Comparison of ENCODE assay signal across 3 cellular contexts in the genomic region with DNA sequence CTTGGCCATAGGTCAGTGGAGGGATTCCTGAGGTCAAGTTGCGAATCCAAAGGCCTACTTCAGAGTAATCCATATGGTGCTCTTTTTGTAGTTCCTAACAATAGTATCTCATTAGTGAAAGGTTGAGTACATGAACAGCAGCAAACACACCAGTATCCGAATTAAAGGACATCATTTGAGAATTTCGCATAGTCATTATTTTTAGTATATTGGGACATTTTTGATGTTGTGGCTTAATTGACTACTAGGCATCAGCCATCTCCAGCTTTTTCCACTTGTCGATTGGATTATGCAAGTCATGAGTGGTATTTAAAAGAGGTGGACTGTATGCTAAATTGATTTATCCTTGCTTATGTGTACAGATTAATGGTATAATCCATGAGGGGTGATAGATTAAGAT.
TF ChIP-seq lines count a peak whose summit lies in the region.

No MANE protein-coding gene starts in this region.

TF ChIP-seq in A549, 52 proteins besides CTCF, POLR2A, EP300 and RAD21:
- TF ChIP-seq FOSL2 (IDR thresholded peaks at IDR 0.05) (no peak), FOSL2 (CRISPR knock-in tag; IDR thresholded peaks at IDR 0.05) (no peak), NFE2L2 (conservative IDR thresholded peaks at IDR 0.05; ENCODE audit: low read length) (peak; percentile 54), JUN (IDR thresholded peaks at IDR 0.05) (no peak), MAFK (IDR thresholded peaks at IDR 0.05; ENCODE audit: partially characterized antibody) (peak; percentile 82), RFX5 (IDR thresholded peaks at IDR 0.05) (no peak), ESRRA (IDR thresholded peaks at IDR 0.05; ENCODE audit: borderline replicate concordance, low read length) (no peak), MAX (IDR thresholded peaks at IDR 0.05) (no peak), ZFP36 (IDR thresholded peaks at IDR 0.05; ENCODE audit: borderline replicate concordance, partially characterized antibody) (no peak)

TF ChIP-seq in GM23338, 12 proteins besides CTCF, POLR2A, EP300 and RAD21:
- TF ChIP-seq, protein P1, sequence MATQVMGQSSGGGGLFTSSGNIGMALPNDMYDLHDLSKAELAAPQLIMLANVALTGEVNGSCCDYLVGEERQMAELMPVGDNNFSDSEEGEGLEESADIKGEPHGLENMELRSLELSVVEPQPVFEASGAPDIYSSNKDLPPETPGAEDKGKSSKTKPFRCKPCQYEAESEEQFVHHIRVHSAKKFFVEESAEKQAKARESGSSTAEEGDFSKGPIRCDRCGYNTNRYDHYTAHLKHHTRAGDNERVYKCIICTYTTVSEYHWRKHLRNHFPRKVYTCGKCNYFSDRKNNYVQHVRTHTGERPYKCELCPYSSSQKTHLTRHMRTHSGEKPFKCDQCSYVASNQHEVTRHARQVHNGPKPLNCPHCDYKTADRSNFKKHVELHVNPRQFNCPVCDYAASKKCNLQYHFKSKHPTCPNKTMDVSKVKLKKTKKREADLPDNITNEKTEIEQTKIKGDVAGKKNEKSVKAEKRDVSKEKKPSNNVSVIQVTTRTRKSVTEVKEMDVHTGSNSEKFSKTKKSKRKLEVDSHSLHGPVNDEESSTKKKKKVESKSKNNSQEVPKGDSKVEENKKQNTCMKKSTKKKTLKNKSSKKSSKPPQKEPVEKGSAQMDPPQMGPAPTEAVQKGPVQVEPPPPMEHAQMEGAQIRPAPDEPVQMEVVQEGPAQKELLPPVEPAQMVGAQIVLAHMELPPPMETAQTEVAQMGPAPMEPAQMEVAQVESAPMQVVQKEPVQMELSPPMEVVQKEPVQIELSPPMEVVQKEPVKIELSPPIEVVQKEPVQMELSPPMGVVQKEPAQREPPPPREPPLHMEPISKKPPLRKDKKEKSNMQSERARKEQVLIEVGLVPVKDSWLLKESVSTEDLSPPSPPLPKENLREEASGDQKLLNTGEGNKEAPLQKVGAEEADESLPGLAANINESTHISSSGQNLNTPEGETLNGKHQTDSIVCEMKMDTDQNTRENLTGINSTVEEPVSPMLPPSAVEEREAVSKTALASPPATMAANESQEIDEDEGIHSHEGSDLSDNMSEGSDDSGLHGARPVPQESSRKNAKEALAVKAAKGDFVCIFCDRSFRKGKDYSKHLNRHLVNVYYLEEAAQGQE (IDR thresholded peaks at IDR 0.05; ENCODE audit: unreplicated experiment), result no peak
- TF ChIP-seq POLR2AphosphoS5 (IDR thresholded peaks at IDR 0.05; ENCODE audit: low read depth), result no peak
- TF ChIP-seq, protein P2, sequence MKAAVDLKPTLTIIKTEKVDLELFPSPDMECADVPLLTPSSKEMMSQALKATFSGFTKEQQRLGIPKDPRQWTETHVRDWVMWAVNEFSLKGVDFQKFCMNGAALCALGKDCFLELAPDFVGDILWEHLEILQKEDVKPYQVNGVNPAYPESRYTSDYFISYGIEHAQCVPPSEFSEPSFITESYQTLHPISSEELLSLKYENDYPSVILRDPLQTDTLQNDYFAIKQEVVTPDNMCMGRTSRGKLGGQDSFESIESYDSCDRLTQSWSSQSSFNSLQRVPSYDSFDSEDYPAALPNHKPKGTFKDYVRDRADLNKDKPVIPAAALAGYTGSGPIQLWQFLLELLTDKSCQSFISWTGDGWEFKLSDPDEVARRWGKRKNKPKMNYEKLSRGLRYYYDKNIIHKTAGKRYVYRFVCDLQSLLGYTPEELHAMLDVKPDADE (IDR thresholded peaks at IDR 0.05), result no peak
- no peak for TF ChIP-seq JUNB (IDR thresholded peaks at IDR 0.05; ENCODE audit: unreplicated experiment)
- TF ChIP-seq ZNF331 (CRISPR knock-in tag; IDR thresholded peaks at IDR 0.05; ENCODE audit: low read depth), result no peak
- TF ChIP-seq ZNF114 (CRISPR knock-in tag; IDR thresholded peaks at IDR 0.05), result no peak
- TF ChIP-seq CREB1 (CRISPR knock-in tag; IDR thresholded peaks at IDR 0.05; ENCODE audit: low read depth), result no peak
- no peak for TF ChIP-seq EZH2 (IDR thresholded peaks at IDR 0.05; ENCODE audit: low read depth, unreplicated experiment)
- no peak for TF ChIP-seq NANOG (IDR thresholded peaks at IDR 0.05; ENCODE audit: borderline replicate concordance)
- TF ChIP-seq EZH2phosphoT487 (IDR thresholded peaks at IDR 0.05; ENCODE audit: unreplicated experiment), result no peak
TF ChIP-seq in GM23338: peak in this region for 0.

TF ChIP-seq in GM12878, 131 proteins besides CTCF, POLR2A, EP300 and RAD21:
- TF ChIP-seq CBX3 (IDR thresholded peaks at IDR 0.05; ENCODE audit: borderline replicate concordance, low read depth) (no peak), NR2C1 (IDR thresholded peaks at IDR 0.05) (no peak)
